In genomic region chr5:57711471-57711870, GRCh38 we compare ENCODE assay signal across 23 cellular contexts.
"Had no signal": no experiment of that assay in that cellular context is flagged by ENCODE, and none has a peak within 500 bp of the region (broad histone marks: within the 10 kb centered on the region; RNA-seq: fewer than 3 reads in every experiment).

No MANE protein-coding gene starts in this region.

- H3K4me1 ChIP-seq: breast epithelium, parathyroid adenoma, spleen, testis, transverse colon had no signal

- H3K27ac ChIP-seq: breast epithelium, foreskin keratinocyte, heart right ventricle, parathyroid adenoma, spleen, testis, transverse colon had no signal

- DNase-seq: activated CD4-positive, alpha-beta memory T cell treated with anti-CD3 and anti-CD28 coated beads, Interleukin-2, amount 10 ng/mL, durations not matched to agents 7 days and 5 days; activated CD4-positive, alpha-beta T cell treated with anti-CD3 and anti-CD28 coated beads, Interleukin-2, amount 10 ng/mL, durations not matched to agents 7 days and 5 days; activated CD4-positive, CD25-positive, alpha-beta regulatory T cell treated with anti-CD3 and anti-CD28 coated beads, Interleukin-2, amount 50 U/mL, for 72 hours; activated CD8-positive, alpha-beta memory T cell treated with anti-CD3 and anti-CD28 coated beads, Interleukin-2, amount 50 U/mL, for 48 hours; activated gamma-delta T cell; activated naive CD4-positive, alpha-beta T cell treated with anti-CD3 and anti-CD28 coated beads, Interleukin-2, amount 10 ng/mL, durations not matched to agents 7 days and 5 days; activated naive CD8-positive, alpha-beta T cell treated with anti-CD3 and anti-CD28 coated beads, Interleukin-2, amount 10 ng/mL, durations not matched to agents 7 days and 5 days; activated T-cell treated with anti-CD3 and anti-CD28 coated beads, Interleukin-2, amount 50 U/mL, for 24 hours; amniotic stem cell; central memory CD4-positive, alpha-beta T cell; foreskin keratinocyte; heart right ventricle; left cardiac atrium; left ventricle myocardium superior; naive B cell; nucleus accumbens; right cardiac atrium; spleen; stimulated activated naive CD8-positive, alpha-beta T cell treated with anti-CD3 and anti-CD28 coated beads, Interleukin-15, Interleukin-2, amounts not matched to agents 100 U/mL and 50 U/mL, for 24 hours; testis; transverse colon had no signal

- H2AFZ ChIP-seq: parathyroid adenoma had no signal

- ATAC-seq: foreskin keratinocyte; heart right ventricle; left ventricle myocardium superior; right cardiac atrium; stimulated activated naive CD8-positive, alpha-beta T cell treated with anti-CD3 and anti-CD28 coated beads, Interleukin-15, Interleukin-2, amounts not matched to agents 100 U/mL and 50 U/mL, for 24 hours had no signal

- H3K36me3 ChIP-seq: breast epithelium, heart right ventricle, spleen, transverse colon had no signal

- H3K9ac ChIP-seq: parathyroid adenoma had no signal

- H3K79me2 ChIP-seq: parathyroid adenoma had no signal

- H3K27me3 ChIP-seq: breast epithelium, foreskin keratinocyte, heart right ventricle, spleen, testis, transverse colon had no signal

- H3K4me3 ChIP-seq: breast epithelium, heart right ventricle, spleen, testis, transverse colon had no signal

- H3K9me3 ChIP-seq: breast epithelium, testis, transverse colon had no signal
